Comparison of ENCODE assay signal across 28 cellular contexts in the genomic region with DNA sequence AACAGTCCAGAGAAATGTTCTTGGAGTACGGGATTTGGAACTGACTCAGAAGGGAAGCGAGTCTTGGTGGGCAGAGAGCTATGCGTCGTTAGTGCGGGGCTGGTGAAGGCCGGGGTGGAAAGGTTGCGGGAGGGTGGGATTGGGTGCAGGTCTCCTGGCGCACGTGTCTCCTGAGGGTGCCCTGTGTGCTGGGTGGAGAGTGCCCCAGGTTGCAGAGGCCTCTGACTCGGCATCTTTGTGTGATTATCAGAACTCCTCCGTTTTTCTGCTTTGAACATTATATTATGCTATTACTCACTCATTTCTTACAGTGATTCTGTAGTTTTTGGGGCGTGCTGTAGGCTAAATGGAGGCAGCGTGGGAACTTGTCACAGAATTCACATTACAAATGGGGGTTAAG.
"Had no signal": no experiment of that assay in that cellular context is flagged by ENCODE, and none has a peak within 500 bp of the region (broad histone marks: within the 10 kb centered on the region; RNA-seq: fewer than 3 reads in every experiment).

No MANE protein-coding gene starts in this region.

- H3K4me3 ChIP-seq: colonic mucosa, heart left ventricle had no signal

- H3K4me1 Mint-ChIP-seq: activated CD4-positive, alpha-beta memory T cell treated with anti-CD3 and anti-CD28 coated beads, Interleukin-2, amount 10 ng/mL, durations not matched to agents 7 days and 5 days; activated CD4-positive, alpha-beta T cell treated with anti-CD3 and anti-CD28 coated beads, Interleukin-2, amount 10 ng/mL, durations not matched to agents 7 days and 5 days; activated naive CD4-positive, alpha-beta T cell treated with anti-CD3 and anti-CD28 coated beads, Interleukin-2, amount 10 ng/mL, durations not matched to agents 7 days and 5 days; activated naive CD8-positive, alpha-beta T cell treated with anti-CD3 and anti-CD28 coated beads, Interleukin-2, amount 10 ng/mL, durations not matched to agents 7 days and 5 days; endodermal cell; T-cell had no signal

- DNase-seq: activated CD4-positive, alpha-beta memory T cell treated with anti-CD3 and anti-CD28 coated beads, Interleukin-2, amount 10 ng/mL, durations not matched to agents 7 days and 5 days; activated CD4-positive, alpha-beta T cell treated with anti-CD3 and anti-CD28 coated beads for 1 hour; activated CD4-positive, alpha-beta T cell treated with anti-CD3 and anti-CD28 coated beads for 4 hours; activated CD4-positive, alpha-beta T cell treated with anti-CD3 and anti-CD28 coated beads, Interleukin-2, amount 10 ng/mL, durations not matched to agents 7 days and 5 days; activated CD4-positive, alpha-beta T cell treated with anti-CD3 and anti-CD28 coated beads, Interleukin-2, amount 50 U/mL, for 4 hours; activated CD8-positive, alpha-beta memory T cell treated with anti-CD3 and anti-CD28 coated beads, Interleukin-2, amount 50 U/mL, for 48 hours; activated gamma-delta T cell; activated naive CD4-positive, alpha-beta T cell; activated T-cell treated with anti-CD3 and anti-CD28 coated beads for 4 hours; activated T-cell treated with anti-CD3 and anti-CD28 coated beads, Interleukin-2, amount 50 U/mL, for 24 hours; activated T-cell treated with anti-CD3 and anti-CD28 coated beads, Interleukin-2, amount 50 U/mL, for 72 hours; brain microvascular endothelial cell; colonic mucosa; effector memory CD4-positive, alpha-beta T cell; endodermal cell; foreskin fibroblast; glutamatergic neuron; SW 1271; T-cell had no signal

- H3K36me3 ChIP-seq: brain microvascular endothelial cell, colonic mucosa had no signal

- FAIRE-seq: astrocyte, bronchial epithelial cell, frontal cortex had no signal

- H3K27ac Mint-ChIP-seq: activated CD4-positive, alpha-beta memory T cell treated with anti-CD3 and anti-CD28 coated beads, Interleukin-2, amount 10 ng/mL, durations not matched to agents 7 days and 5 days; activated CD4-positive, alpha-beta T cell treated with anti-CD3 and anti-CD28 coated beads, Interleukin-2, amount 10 ng/mL, durations not matched to agents 7 days and 5 days; activated naive CD4-positive, alpha-beta T cell treated with anti-CD3 and anti-CD28 coated beads, Interleukin-2, amount 10 ng/mL, durations not matched to agents 7 days and 5 days; activated naive CD8-positive, alpha-beta T cell treated with anti-CD3 and anti-CD28 coated beads, Interleukin-2, amount 10 ng/mL, durations not matched to agents 7 days and 5 days; activated T-cell treated with anti-CD3 and anti-CD28 coated beads, Interleukin-2, amount 50 U/mL, for 24 hours; activated T-cell treated with anti-CD3 and anti-CD28 coated beads, Interleukin-2, amount 50 U/mL, for 72 hours; endodermal cell; T-cell; T-helper 1 cell treated with Interleukin-12 subunit alpha and Interleukin-12 subunit beta and Interleukin-4 antibody, amounts not matched to agents 30 μg/mL and 1 μg/mL, for 36 hours had no signal

- H3K27me3 ChIP-seq: brain microvascular endothelial cell, colonic mucosa, heart left ventricle had no signal

- H3K27me3 Mint-ChIP-seq: activated CD4-positive, alpha-beta memory T cell treated with anti-CD3 and anti-CD28 coated beads, Interleukin-2, amount 10 ng/mL, durations not matched to agents 7 days and 5 days; activated CD4-positive, alpha-beta T cell treated with anti-CD3 and anti-CD28 coated beads, Interleukin-2, amount 10 ng/mL, durations not matched to agents 7 days and 5 days; activated naive CD4-positive, alpha-beta T cell treated with anti-CD3 and anti-CD28 coated beads, Interleukin-2, amount 10 ng/mL, durations not matched to agents 7 days and 5 days; activated naive CD8-positive, alpha-beta T cell treated with anti-CD3 and anti-CD28 coated beads, Interleukin-2, amount 10 ng/mL, durations not matched to agents 7 days and 5 days; activated T-cell treated with anti-CD3 and anti-CD28 coated beads, Interleukin-2, amount 50 U/mL, for 24 hours; T-cell had no signal

- H3K9me3 ChIP-seq: colonic mucosa, heart left ventricle had no signal

- H3K9me3 Mint-ChIP-seq: activated CD4-positive, alpha-beta memory T cell treated with anti-CD3 and anti-CD28 coated beads, Interleukin-2, amount 10 ng/mL, durations not matched to agents 7 days and 5 days; activated CD4-positive, alpha-beta T cell treated with anti-CD3 and anti-CD28 coated beads, Interleukin-2, amount 10 ng/mL, durations not matched to agents 7 days and 5 days; activated naive CD4-positive, alpha-beta T cell treated with anti-CD3 and anti-CD28 coated beads, Interleukin-2, amount 10 ng/mL, durations not matched to agents 7 days and 5 days; activated naive CD4-positive, alpha-beta T cell treated with anti-CD3 and anti-CD28 coated beads, Interleukin-2, amount 50 U/mL, for 72 hours; activated naive CD8-positive, alpha-beta T cell treated with anti-CD3 and anti-CD28 coated beads, Interleukin-2, amount 10 ng/mL, durations not matched to agents 7 days and 5 days; activated T-cell treated with anti-CD3 and anti-CD28 coated beads, Interleukin-2, amount 50 U/mL, for 24 hours; activated T-cell treated with anti-CD3 and anti-CD28 coated beads, Interleukin-2, amount 50 U/mL, for 72 hours; endodermal cell; T-cell; T-helper 1 cell treated with Interleukin-12 subunit alpha and Interleukin-12 subunit beta and Interleukin-4 antibody, amounts not matched to agents 30 μg/mL and 1 μg/mL, for 36 hours had no signal

- H3K27ac ChIP-seq: brain microvascular endothelial cell, colonic mucosa had no signal

- H3K4me1 ChIP-seq: colonic mucosa, heart left ventricle had no signal

- ATAC-seq: activated naive CD4-positive, alpha-beta T cell treated with anti-CD3 and anti-CD28 coated beads, Interleukin-2, amount 50 U/mL, for 72 hours; activated T-cell treated with anti-CD3 and anti-CD28 coated beads, Interleukin-2, amount 50 U/mL, for 72 hours; esophagus mucosa; heart left ventricle; T-cell had no signal

- H3K4me3 Mint-ChIP-seq: activated CD4-positive, alpha-beta memory T cell treated with anti-CD3 and anti-CD28 coated beads, Interleukin-2, amount 10 ng/mL, durations not matched to agents 7 days and 5 days; activated CD4-positive, alpha-beta T cell treated with anti-CD3 and anti-CD28 coated beads, Interleukin-2, amount 10 ng/mL, durations not matched to agents 7 days and 5 days; activated naive CD4-positive, alpha-beta T cell treated with anti-CD3 and anti-CD28 coated beads, Interleukin-2, amount 10 ng/mL, durations not matched to agents 7 days and 5 days; activated naive CD8-positive, alpha-beta T cell treated with anti-CD3 and anti-CD28 coated beads, Interleukin-2, amount 10 ng/mL, durations not matched to agents 7 days and 5 days; activated T-cell treated with anti-CD3 and anti-CD28 coated beads, Interleukin-2, amount 50 U/mL, for 24 hours; activated T-cell treated with anti-CD3 and anti-CD28 coated beads, Interleukin-2, amount 50 U/mL, for 72 hours; endodermal cell; T-cell; T-helper 1 cell treated with Interleukin-12 subunit alpha and Interleukin-12 subunit beta and Interleukin-4 antibody, amounts not matched to agents 30 μg/mL and 1 μg/mL, for 36 hours had no signal
